Comparison of ENCODE assay signal across 1 cellular context in genomic region chr19:56837892-56838679, GRCh38.
TF ChIP-seq lines count a peak whose summit lies in the region.

No MANE protein-coding gene starts in this region.

TF ChIP-seq in HepG2, 621 proteins besides CTCF, POLR2A, EP300 and RAD21 (continued from another document and continues in another):
- TF ChIP-seq ZNF704 (CRISPR knock-in tag; IDR thresholded peaks at IDR 0.05; ENCODE audit: borderline replicate concordance) = 0 out of 2 replicates have a peak, but pooled peaks have one; percentile 17
- TF ChIP-seq PRPF4 (IDR thresholded peaks at IDR 0.05; ENCODE audit: low read depth, low read length, poor library complexity, severe bottlenecking) = no peak
- no peak for TF ChIP-seq YEATS4 (CRISPR knock-in tag; IDR thresholded peaks at IDR 0.05; ENCODE audit: borderline replicate concordance)
- TF ChIP-seq ZNF788 (CRISPR knock-in tag; IDR thresholded peaks at IDR 0.05; ENCODE audit: borderline replicate concordance) = peak; percentile 31; the same call in 1 of the 2 replicates
- no peak for TF ChIP-seq HOXA5 (CRISPR knock-in tag; IDR thresholded peaks at IDR 0.05)
- no peak for TF ChIP-seq ZNF343 (CRISPR knock-in tag; IDR thresholded peaks at IDR 0.05)
- TF ChIP-seq ZNF841 (CRISPR knock-in tag; IDR thresholded peaks at IDR 0.05; ENCODE audit: borderline replicate concordance) = no peak
- no peak for TF ChIP-seq BRD4 (CRISPR knock-in tag; IDR thresholded peaks at IDR 0.05)
- no peak; the same call in 1 of the 2 replicates for TF ChIP-seq ZFX (CRISPR knock-in tag; IDR thresholded peaks at IDR 0.05; ENCODE audit: low read depth)
- TF ChIP-seq AGO2 (optimal IDR thresholded peaks at IDR 0.05; ENCODE audit: low read depth, low read length) = peak; percentile 62
- TF ChIP-seq PAF1 (CRISPR knock-in tag; IDR thresholded peaks at IDR 0.05) = peak; percentile 19; the same call in 1 of the 2 replicates
- TF ChIP-seq ZNF276 (CRISPR knock-in tag; IDR thresholded peaks at IDR 0.05; ENCODE audit: low read depth) = 0 out of 2 replicates have a peak, but pooled peaks have one; percentile 27
- TF ChIP-seq HNF4G (IDR thresholded peaks at IDR 0.05; ENCODE audit: borderline replicate concordance, low read depth, low read length) = no peak
- no peak for TF ChIP-seq HNF4G (CRISPR knock-in tag; IDR thresholded peaks at IDR 0.05; ENCODE audit: borderline replicate concordance, low read depth)
- no peak for TF ChIP-seq POGK (CRISPR knock-in tag; conservative IDR thresholded peaks at IDR 0.05)
- TF ChIP-seq HNRNPK (IDR thresholded peaks at IDR 0.05; ENCODE audit: low read depth, low read length, poor library complexity, severe bottlenecking) = no peak
- 0 out of 2 replicates have a peak, but pooled peaks have one; percentile 35 for TF ChIP-seq ZNF546 (CRISPR knock-in tag; conservative IDR thresholded peaks at IDR 0.05)
- TF ChIP-seq YEATS2 (CRISPR knock-in tag; IDR thresholded peaks at IDR 0.05; ENCODE audit: borderline replicate concordance) = no peak
- TF ChIP-seq ZMYM3 (CRISPR knock-in tag; IDR thresholded peaks at IDR 0.05) = no peak
- no peak for TF ChIP-seq CCAR2 (optimal IDR thresholded peaks at IDR 0.05; ENCODE audit: low read depth, low read length)
- no peak for TF ChIP-seq TFDP2 (CRISPR knock-in tag; IDR thresholded peaks at IDR 0.05)
- TF ChIP-seq ZNF138 (CRISPR knock-in tag; IDR thresholded peaks at IDR 0.05; ENCODE audit: low read depth) = no peak
- no peak for TF ChIP-seq ZNF142 (CRISPR knock-in tag; IDR thresholded peaks at IDR 0.05)
- no peak for TF ChIP-seq ZNF550 (CRISPR knock-in tag; IDR thresholded peaks at IDR 0.05; ENCODE audit: borderline replicate concordance)
- peak; percentile 18; the same call in 1 of the 2 replicates for TF ChIP-seq MEIS1 (CRISPR knock-in tag; IDR thresholded peaks at IDR 0.05; ENCODE audit: borderline replicate concordance)
- TF ChIP-seq ARID3A (IDR thresholded peaks at IDR 0.05; ENCODE audit: low read depth, low read length) = no peak
- peak; percentile 81 for TF ChIP-seq PBX2 (CRISPR knock-in tag; IDR thresholded peaks at IDR 0.05)
- 0 out of 2 replicates have a peak, but pooled peaks have one; percentile 8 for TF ChIP-seq HDAC1 (CRISPR knock-in tag; IDR thresholded peaks at IDR 0.05)
- TF ChIP-seq GZF1 (CRISPR knock-in tag; IDR thresholded peaks at IDR 0.05) = no peak
- TF ChIP-seq THYN1 (CRISPR knock-in tag; IDR thresholded peaks at IDR 0.05; ENCODE audit: borderline replicate concordance, low read depth) = no peak
- TF ChIP-seq SP140L (CRISPR knock-in tag; IDR thresholded peaks at IDR 0.05; ENCODE audit: borderline replicate concordance) = no peak
- TF ChIP-seq SIX4 (CRISPR knock-in tag; IDR thresholded peaks at IDR 0.05) = 0 out of 2 replicates have a peak, but pooled peaks have one; percentile 18
- TF ChIP-seq ZNF883 (CRISPR knock-in tag; IDR thresholded peaks at IDR 0.05; ENCODE audit: not compliant biosample characterization) = no peak
- no peak; the same call in 1 of the 2 replicates for TF ChIP-seq CSRNP1 (CRISPR knock-in tag; IDR thresholded peaks at IDR 0.05)
- TF ChIP-seq ZNF205 (CRISPR knock-in tag; IDR thresholded peaks at IDR 0.05) = no peak
- no peak for TF ChIP-seq HHEX (CRISPR knock-in tag; IDR thresholded peaks at IDR 0.05)
- TF ChIP-seq RXRA (CRISPR knock-in tag; IDR thresholded peaks at IDR 0.05) = no peak
- no peak for TF ChIP-seq ZNF614 (CRISPR knock-in tag; IDR thresholded peaks at IDR 0.05; ENCODE audit: borderline replicate concordance)
- TF ChIP-seq FIP1L1 (IDR thresholded peaks at IDR 0.05; ENCODE audit: borderline replicate concordance, insufficient read depth, low read depth, low read length) = no peak
- no peak for TF ChIP-seq CHD4 (IDR thresholded peaks at IDR 0.05; ENCODE audit: borderline replicate concordance, low read length)
- no peak for TF ChIP-seq NR1H2 (CRISPR knock-in tag; IDR thresholded peaks at IDR 0.05; ENCODE audit: borderline replicate concordance, low read depth)
- TF ChIP-seq HMGA1 (CRISPR knock-in tag; conservative IDR thresholded peaks at IDR 0.05) = no peak
- TF ChIP-seq MTF2 (CRISPR knock-in tag; IDR thresholded peaks at IDR 0.05; ENCODE audit: borderline replicate concordance) = no peak
- no peak for TF ChIP-seq ZNF350 (CRISPR knock-in tag; IDR thresholded peaks at IDR 0.05; ENCODE audit: borderline replicate concordance, low read depth)
- TF ChIP-seq ZNF737 (CRISPR knock-in tag; IDR thresholded peaks at IDR 0.05; ENCODE audit: borderline replicate concordance) = no peak
- TF ChIP-seq JUND (CRISPR knock-in tag; IDR thresholded peaks at IDR 0.05) = no peak
- TF ChIP-seq ZNF777 (CRISPR knock-in tag; IDR thresholded peaks at IDR 0.05) = no peak
- TF ChIP-seq ZNF12 (CRISPR knock-in tag; IDR thresholded peaks at IDR 0.05) = no peak
- no peak for TF ChIP-seq ZNF329 (CRISPR knock-in tag; IDR thresholded peaks at IDR 0.05; ENCODE audit: low read depth)
- 0 out of 2 replicates have a peak, but pooled peaks have one; percentile 3 for TF ChIP-seq ZNF768 (CRISPR knock-in tag; IDR thresholded peaks at IDR 0.05)
- no peak for TF ChIP-seq TFDP1 (CRISPR knock-in tag; IDR thresholded peaks at IDR 0.05; ENCODE audit: borderline replicate concordance)
